Comparison of ENCODE assay signal across 18 cellular contexts in the genomic region with DNA sequence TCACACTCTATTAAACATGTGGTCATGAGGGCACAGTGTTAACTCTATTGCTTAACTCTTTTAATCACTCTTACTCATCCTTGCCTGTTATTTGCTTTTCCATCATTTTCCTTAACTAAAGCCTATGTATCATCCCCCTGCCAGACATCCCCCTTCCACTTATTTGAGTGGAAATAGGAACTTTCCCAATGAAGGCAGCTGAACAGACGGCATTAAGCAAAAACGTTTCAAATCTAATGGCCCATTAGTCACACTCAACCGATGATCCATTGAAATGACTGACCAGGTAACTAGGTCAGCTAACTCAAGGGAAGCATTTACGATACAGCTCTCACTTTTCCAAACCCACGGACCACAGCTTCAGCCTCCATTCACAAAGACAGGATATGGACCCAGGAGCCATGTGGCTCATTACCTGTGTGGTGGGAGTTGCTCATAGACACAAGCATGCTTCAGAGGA.
A peak's percentile ranks its signal among the peaks of the same experiment; 100 is the strongest.
DNase-seq lines count a peak whose midpoint lies in the region; ATAC-seq, FAIRE-seq and TF ChIP-seq lines count a peak whose summit lies in the region.
"Had no signal": no experiment of that assay in that cellular context is flagged by ENCODE, and none has a peak within 500 bp of the region (broad histone marks: within the 10 kb centered on the region; RNA-seq: fewer than 3 reads in every experiment).

No MANE protein-coding gene starts in this region.

- H3K14ac ChIP-seq in IMR-90 (replicated peaks; ENCODE audit: low read depth, low read length) (no peak overlapping the region), H1 (ENCODE audit: insufficient read length) (no peak overlapping the region)

- no peak for TF ChIP-seq EP300 in H1 (IDR thresholded peaks at IDR 0.05; ENCODE audit: borderline replicate concordance in 1 of 2, low read depth in 2 of 2, low read length in 2 of 2)

- TF ChIP-seq POLR2A in IMR-90 (IDR thresholded peaks at IDR 0.05; ENCODE audit: low read depth, low read length) (no peak), H1 (IDR thresholded peaks at IDR 0.05; ENCODE audit: control extremely low read depth in 1 of 2, low read depth in 2 of 2, low read length in 2 of 2) (no peak)

- ATAC-seq in IMR-90 (ENCODE audit: low read depth) (no peak), HG02973 (IDR thresholded peaks at IDR 0.05; ENCODE audit: unreplicated experiment) (no peak), esophagus mucosa (no peak)
- ATAC-seq: activated naive CD8-positive, alpha-beta T cell treated with anti-CD3 and anti-CD28 coated beads, Interleukin-2, amount 50 U/mL, for 24 hours; lower lobe of right lung; naive thymus-derived CD4-positive, alpha-beta T cell had no signal

- H3K4ac ChIP-seq in IMR-90 (ENCODE audit: low read depth, low read length) (no peak overlapping the region), H1 (replicated peaks; ENCODE audit: insufficient read length, low read depth, low read length) (no peak overlapping the region)

- no peaks in the 10 kb centered on the region; the same call in 1 of the 2 replicates for H3K27me3 ChIP-seq in IMR-90 (ENCODE audit: control insufficient read depth, insufficient read depth, low read length)
- no peaks in the 10 kb centered on the region for H3K27me3 ChIP-seq in H1 (replicated peaks in 1 of 4; ENCODE audit: control insufficient read depth in 3 of 4, extremely low read depth in 1 of 4, insufficient read depth in 3 of 4, low read length in 3 of 4)
- no peaks in the 10 kb centered on the region for H3K27me3 ChIP-seq in kidney epithelial cell (ENCODE audit: control insufficient read depth, insufficient read depth, low read length)
- peaks cover 54% of the 10 kb centered on the region for H3K27me3 ChIP-seq in A673 (replicated peaks; ENCODE audit: insufficient read depth, low read depth, low read length, poor library complexity)

- no peak overlapping the region for H2AFZ ChIP-seq in IMR-90 (replicated peaks; ENCODE audit: low read length, poor library complexity)
- H2AFZ ChIP-seq in H1 (ENCODE audit: low read length): peak overlapping the region; percentile 87; the same call in 1 of the 2 replicates
- H2AFZ ChIP-seq: parathyroid adenoma had no signal

- H3K36me3 ChIP-seq in IMR-90 (ENCODE audit: control insufficient read depth, insufficient read depth, low read length): no peaks in the 10 kb centered on the region
- no peaks in the 10 kb centered on the region for H3K36me3 ChIP-seq in H1 (ENCODE audit: control insufficient read depth in 2 of 4, insufficient read depth in 4 of 4, low read length in 3 of 4)
- H3K36me3 ChIP-seq in kidney epithelial cell (ENCODE audit: control insufficient read depth, insufficient read depth, low read length): no peaks in the 10 kb centered on the region
- H3K36me3 ChIP-seq in A673 (ENCODE audit: insufficient read depth, low read length, poor library complexity, severe bottlenecking): no peaks in the 10 kb centered on the region
- H3K36me3 ChIP-seq: lower lobe of right lung had no signal

- POLR2A ChIA-PET in IMR-90 (lab: Charles Lee; ENCODE audit: unreplicated experiment) (no interaction called here), H1 (lab: Charles Lee; ENCODE audit: partially characterized antibody) (no interaction called here), A673 (lab: Charles Lee; ENCODE audit: low non-redundant PET) (interaction anchor here (0.5 kb wide), 1 partner anchor 187 kb away, joined by 6 read pairs; no protein-coding TSS in a partner anchor)

- H2BK12ac ChIP-seq in H1 (ENCODE audit: low read depth, low read length): no peak overlapping the region

- H4K5ac ChIP-seq in IMR-90 (ENCODE audit: low read depth, low read length) (no peak overlapping the region), H1 (ENCODE audit: insufficient read length, low read depth, low read length) (no peak overlapping the region)

- no peak overlapping the region for H2BK20ac ChIP-seq in IMR-90 (ENCODE audit: low read depth, low read length)
- no peak overlapping the region for H2BK20ac ChIP-seq in H1 (ENCODE audit: low read length)

- no peak overlapping the region for H2BK15ac ChIP-seq in IMR-90 (ENCODE audit: low read depth, low read length)
- H2BK15ac ChIP-seq in H1 (ENCODE audit: low read length): no peak overlapping the region

- TF ChIP-seq CTCF in IMR-90 (conservative IDR thresholded peaks at IDR 0.05; ENCODE audit: low read depth, low read length) (no peak), H1 (IDR thresholded peaks at IDR 0.05; ENCODE audit: control extremely low read depth in 1 of 3, insufficient read depth in 1 of 3, low read depth in 1 of 3, low read length in 3 of 3) (no peak), kidney epithelial cell (IDR thresholded peaks at IDR 0.05; ENCODE audit: insufficient read depth, low read length, poor library complexity, severe bottlenecking) (no peak), A673 (conservative IDR thresholded peaks at IDR 0.05; ENCODE audit: low read depth, low read length) (no peak)

- dilution Hi-C loops in IMR-90 (cut with HindIII; ENCODE audit: low sequenced_read_pairs, unreplicated experiment): no loop called here

- H3K23me2 ChIP-seq in H1 (ENCODE audit: low read depth, low read length): no peaks in the 10 kb centered on the region; the same call in 1 of the 2 replicates

- H3K9me1 ChIP-seq in IMR-90 (ENCODE audit: insufficient read depth, low read length): no peaks in the 10 kb centered on the region

- no peak overlapping the region for H3K4me2 ChIP-seq in IMR-90 (ENCODE audit: low read depth, low read length)
- H3K4me2 ChIP-seq in H1 (ENCODE audit: insufficient read depth in 1 of 2, low read depth in 2 of 2, low read length in 2 of 2): no peak overlapping the region

- H3K23ac ChIP-seq in IMR-90 (ENCODE audit: low read depth, low read length): no peak overlapping the region
- H3K23ac ChIP-seq in H1 (ENCODE audit: insufficient read length): no peak overlapping the region

- TF ChIP-seq RAD21 in IMR-90 (IDR thresholded peaks at IDR 0.05; ENCODE audit: low read length): no peak
- TF ChIP-seq RAD21 in H1 (IDR thresholded peaks at IDR 0.05 in 1 of 2, conservative IDR thresholded peaks at IDR 0.05 in 1 of 2; ENCODE audit: low read depth in 2 of 2, low read length in 2 of 2): no peak

- H4K8ac ChIP-seq in IMR-90 (ENCODE audit: low read depth in 2 of 2, low read length in 2 of 2) (no peak overlapping the region), H1 (ENCODE audit: extremely low read depth, insufficient read depth, low read length) (no peak overlapping the region)

- H3K79me2 ChIP-seq in H1 (ENCODE audit: control insufficient read depth in 1 of 2, insufficient read depth in 2 of 2, low read length in 2 of 2): no peaks in the 10 kb centered on the region
- H3K79me2 ChIP-seq: parathyroid adenoma had no signal

- no peaks in the 10 kb centered on the region for H3K79me1 ChIP-seq in IMR-90 (ENCODE audit: low read depth in 1 of 2, low read length in 2 of 2)
- H3K79me1 ChIP-seq in H1 (ENCODE audit: low read depth, low read length): no peaks in the 10 kb centered on the region

- 0 out of 2 replicates have a peak, but pooled peaks cover 2% of the 10 kb centered on the region for H3K4me1 ChIP-seq in IMR-90 (ENCODE audit: control insufficient read depth, insufficient read depth, low read length)
- H3K4me1 ChIP-seq in H1 (replicated peaks in 1 of 4; ENCODE audit: control insufficient read depth in 3 of 4, insufficient read depth in 4 of 4, low read length in 3 of 4): no peaks in the 10 kb centered on the region
- no peaks in the 10 kb centered on the region for H3K4me1 ChIP-seq in A673 (ENCODE audit: insufficient read depth, low read length, poor library complexity, severe bottlenecking)
- H3K4me1 ChIP-seq: lower lobe of right lung, parathyroid adenoma had no signal

- BruUV-seq in IMR-90 (replicated peaks; lab: Mats Ljungman, UMichigan) (no TSS peak), A673 (replicated peaks; lab: Mats Ljungman, UMichigan) (no TSS peak)

- H3K9me3 ChIP-seq in IMR-90 (ENCODE audit: control insufficient read depth, insufficient read depth, low read length) (no peaks in the 10 kb centered on the region), H1 (ENCODE audit: insufficient read depth in 2 of 2, low read depth in 1 of 2, low read length in 1 of 2) (no peaks in the 10 kb centered on the region), A673 (ENCODE audit: low read depth, low read length, poor library complexity, severe bottlenecking) (no peaks in the 10 kb centered on the region)
- H3K9me3 ChIP-seq: lower lobe of right lung had no signal

- in situ Hi-C loops in Caki2 (cut with HindIII; ENCODE audit: low pct_unique_long_range_greater_than_20kb, low sequenced_read_pairs): no loop called here
- in situ Hi-C loops in IMR-90 (cut with MboI; ENCODE audit: low sequenced_read_pairs): loop anchor here (10.0 kb wide), 1 partner anchor 1016 kb away; no protein-coding TSS in a partner anchor

- H3K9ac ChIP-seq in IMR-90 (ENCODE audit: low read depth, low read length) (no peak overlapping the region), H1 (replicated peaks in 1 of 4; ENCODE audit: extremely low read depth in 1 of 4, low read depth in 3 of 4, low read length in 3 of 4) (no peak overlapping the region)
- H3K9ac ChIP-seq: parathyroid adenoma had no signal

- no CpG with 5 or more reads among the region's 5 CpGs for WGBS in IMR-90 (ENCODE audit: extremely low coverage in 2 of 2, insufficient read length in 1 of 2), 2 experiments
- WGBS in H1 (ENCODE audit: extremely low coverage in 1 of 2, insufficient coverage in 1 of 2, insufficient read length in 1 of 2, insufficient replicate concordance in 2 of 2, low coverage in 1 of 2, low lambda C conversion rate in 2 of 2, missing lambda C conversion rate in 1 of 2), 2 experiments: 86% methylated on average over 5 of the region's 5 CpGs; no CpG with 5 or more reads in 1 of the 2 experiments

- peak; percentile 73 for DNase-seq in Caki2 (ENCODE audit: low read depth)
- DNase-seq in IMR-90: peak; percentile 11
- no peak for DNase-seq in H1 (ENCODE audit: low read depth in 1 of 2, low spot score in 2 of 2)
- peak; percentile 75 for DNase-seq in kidney epithelial cell (ENCODE audit: low read depth)
- no peak for DNase-seq in GDM1 (lab: John Stamatoyannopoulos, UW)
- DNase-seq in A673 (ENCODE audit: low spot score): no peak
- DNase-seq: activated CD8-positive, alpha-beta memory T cell treated with anti-CD3 and anti-CD28 coated beads for 24 hours; activated naive CD8-positive, alpha-beta T cell treated with anti-CD3 and anti-CD28 coated beads, Interleukin-2, amount 50 U/mL, for 24 hours; caudate nucleus; lower lobe of right lung; naive thymus-derived CD4-positive, alpha-beta T cell; NCI-H146; NCI-H345; SIG-M5 had no signal

- H3K56ac ChIP-seq in IMR-90 (ENCODE audit: extremely low read depth, insufficient read depth, low read length) (no peak overlapping the region), H1 (replicated peaks; ENCODE audit: insufficient read length, low read depth, low read length) (no peak overlapping the region)

- H2BK120ac ChIP-seq in IMR-90 (ENCODE audit: low read depth, low read length) (no peak overlapping the region), H1 (replicated peaks; ENCODE audit: low read depth, low read length) (no peak overlapping the region)

- FAIRE-seq in H1 (lab: Jason Lieb, UNC): no peak

- H3K18ac ChIP-seq in IMR-90 (ENCODE audit: low read depth, low read length) (no peak overlapping the region), H1 (ENCODE audit: extremely low read depth, low read length) (peak overlapping the region; percentile 16; the same call in 1 of the 2 replicates)

- H4K20me1 ChIP-seq in IMR-90 (ENCODE audit: insufficient read depth, low read length) (no peaks in the 10 kb centered on the region), H1 (replicated peaks in 1 of 2; ENCODE audit: control insufficient read depth in 1 of 2, insufficient read depth in 2 of 2, low read length in 2 of 2) (no peaks in the 10 kb centered on the region)

- H2AK9ac ChIP-seq in IMR-90 (replicated peaks; ENCODE audit: low read depth, low read length, poor library complexity): no peak overlapping the region

- CTCF ChIA-PET in IMR-90 (lab: Yijun Ruan, JAX): no interaction called here
- CTCF ChIA-PET in H1 (lab: Charles Lee; ENCODE audit: partially characterized antibody): no interaction called here
- CTCF ChIA-PET in A673 (lab: Charles Lee): no interaction called here

- H4K91ac ChIP-seq in IMR-90 (ENCODE audit: insufficient read depth, low read depth, low read length): no peak overlapping the region
- H4K91ac ChIP-seq in H1 (replicated peaks; ENCODE audit: insufficient read length, low read length): no peak overlapping the region

- H3K27ac ChIP-seq in IMR-90 (ENCODE audit: insufficient read depth, low read length): no peak overlapping the region
- no peak overlapping the region for H3K27ac ChIP-seq in H1 (ENCODE audit: low read depth, low read length)
- H3K27ac ChIP-seq in A673 (ENCODE audit: low read depth, low read length, poor library complexity, severe bottlenecking): no peak overlapping the region
- H3K27ac ChIP-seq: lower lobe of right lung, parathyroid adenoma, skin epidermis had no signal

- H2AK5ac ChIP-seq in IMR-90 (ENCODE audit: low read depth, low read length): no peak overlapping the region; the same call in 1 of the 2 replicates
- no peak overlapping the region for H2AK5ac ChIP-seq in H1 (ENCODE audit: low read depth, low read length)

- intact Hi-C loops in IMR-90 (cut with micrococcal nuclease) (no loop called here), A673 (cut with micrococcal nuclease; ENCODE audit: unreplicated experiment) (loop anchor here (10.0 kb wide), 2 partner anchors 736 to 1266 kb away; no protein-coding TSS in a partner anchor)

- H3K4me3 ChIP-seq in IMR-90 (ENCODE audit: insufficient read depth, low read depth, low read length) (no peak overlapping the region), H1 (ENCODE audit: extremely low read depth in 1 of 4, insufficient read depth in 2 of 4, low read depth in 3 of 4, low read length in 4 of 4) (no peak overlapping the region), kidney epithelial cell (ENCODE audit: low read depth, low read length) (no peak overlapping the region), A673 (ENCODE audit: low read depth, low read length, poor library complexity, severe bottlenecking) (no peak overlapping the region)
- H3K4me3 ChIP-seq: lower lobe of right lung, skin epidermis had no signal

- H2BK5ac ChIP-seq in IMR-90 (ENCODE audit: low read depth, low read length, poor library complexity, severe bottlenecking) (no peak overlapping the region), H1 (ENCODE audit: low read depth, low read length) (no peak overlapping the region)

Comparison
In these comparisons a context has a peak if more than half of its experiments do, and no peak if none do; other contexts are left out.
1. DNase-seq: peak in Caki2 (single experiment), IMR-90 (single experiment) and kidney epithelial cell (single experiment); none in H1 (0 of 2), GDM1 (single experiment) and A673 (single experiment).